ENCODE assay signal across 10 cellular contexts in genomic region chr3:170632780-170633179, GRCh38. TPM values are rescaled to one million over a fixed set of nuclear protein-coding genes. Genes with fewer than 3 reads are reported as not detected.
DNase-seq lines count a peak whose midpoint lies in the region; ATAC-seq, FAIRE-seq and TF ChIP-seq lines count a peak whose summit lies in the region.
"Had no signal": no experiment of that assay in that cellular context is flagged by ENCODE, and none has a peak within 500 bp of the region (broad histone marks: within the 10 kb centered on the region; RNA-seq: fewer than 3 reads in every experiment).

No MANE protein-coding gene starts in this region.

- H3K4me3 ChIP-seq in osteoblast (ENCODE audit: insufficient read depth, low read length), result no peak overlapping the region

- no peaks in the 10 kb centered on the region for H4K20me1 ChIP-seq in osteoblast (ENCODE audit: insufficient read depth, low read length)

- TF ChIP-seq CTCF in GM13976 (IDR thresholded peaks at IDR 0.05; ENCODE audit: borderline replicate concordance, control extremely low read depth, extremely low read depth, insufficient read depth, missing control alignments) (no peak), osteoblast (IDR thresholded peaks at IDR 0.05; ENCODE audit: extremely low read depth, low read depth, low read length) (no peak)

- H3K9me3 ChIP-seq in osteoblast (ENCODE audit: low read depth, low read length), result no peaks in the 10 kb centered on the region

- no peaks in the 10 kb centered on the region for H3K36me3 ChIP-seq in osteoblast (ENCODE audit: insufficient read depth, low read length)

- H3K27me3 ChIP-seq in osteoblast (ENCODE audit: insufficient read depth, low read length), result no peaks in the 10 kb centered on the region

- H3K4me1 ChIP-seq in osteoblast (ENCODE audit: insufficient read depth, low read length), result no peaks in the 10 kb centered on the region

- H2AFZ ChIP-seq in osteoblast (ENCODE audit: low read length), result no peak overlapping the region

- no peak overlapping the region for H3K4me2 ChIP-seq in osteoblast (ENCODE audit: insufficient read depth, low read length)

- no peak for FAIRE-seq in frontal cortex (lab: Jason Lieb, UNC)

- in situ Hi-C loops in GM13976 (cut with MboI; ENCODE audit: low sequenced_read_pairs, unreplicated experiment), result no loop called here

- H3K79me2 ChIP-seq in osteoblast (ENCODE audit: insufficient read depth, low read length), result no peaks in the 10 kb centered on the region

- peak; percentile 88 for ATAC-seq in GM21360 (IDR thresholded peaks at IDR 0.05; ENCODE audit: unreplicated experiment)
- peak; percentile 88 for ATAC-seq in HG03196 (IDR thresholded peaks at IDR 0.05; ENCODE audit: unreplicated experiment)
- ATAC-seq in SK-N-SH treated with all-trans-retinoic acid at 6 μM for 48 hours, result no peak

- DNase-seq in GM13976 (ENCODE audit: low spot score), result peak; percentile 66
- peak; percentile 83 for DNase-seq in astrocyte of the hippocampus (ENCODE audit: low read depth, low spot score)
- no peak for DNase-seq in medulla oblongata (ENCODE audit: extremely low spot score)
- no peak for DNase-seq in osteoblast (ENCODE audit: insufficient read length, low spot score, missing footprints)
- no peak for DNase-seq in frontal cortex (ENCODE audit: low spot score in 2 of 2)
- DNase-seq: activated naive CD4-positive, alpha-beta T cell treated with anti-CD3 and anti-CD28 coated beads, Interleukin-2, amount 50 U/mL, for 16 hours; trophoblast cell had no signal

- no peak overlapping the region for H3K27ac ChIP-seq in osteoblast (ENCODE audit: low read depth, low read length)

TF ChIP-seq in SK-N-SH treated with all-trans-retinoic acid at 6 μM for 48 hours, 23 proteins besides CTCF, POLR2A, EP300 and RAD21:
- no peak for TF ChIP-seq PPARA (CRISPR knock-in tag; IDR thresholded peaks at IDR 0.05; ENCODE audit: borderline replicate concordance)
- TF ChIP-seq CSDC2 (CRISPR knock-in tag; IDR thresholded peaks at IDR 0.05), result no peak
- TF ChIP-seq CREB5 (CRISPR knock-in tag; IDR thresholded peaks at IDR 0.05; ENCODE audit: low read depth), result no peak
- TF ChIP-seq, protein P1, sequence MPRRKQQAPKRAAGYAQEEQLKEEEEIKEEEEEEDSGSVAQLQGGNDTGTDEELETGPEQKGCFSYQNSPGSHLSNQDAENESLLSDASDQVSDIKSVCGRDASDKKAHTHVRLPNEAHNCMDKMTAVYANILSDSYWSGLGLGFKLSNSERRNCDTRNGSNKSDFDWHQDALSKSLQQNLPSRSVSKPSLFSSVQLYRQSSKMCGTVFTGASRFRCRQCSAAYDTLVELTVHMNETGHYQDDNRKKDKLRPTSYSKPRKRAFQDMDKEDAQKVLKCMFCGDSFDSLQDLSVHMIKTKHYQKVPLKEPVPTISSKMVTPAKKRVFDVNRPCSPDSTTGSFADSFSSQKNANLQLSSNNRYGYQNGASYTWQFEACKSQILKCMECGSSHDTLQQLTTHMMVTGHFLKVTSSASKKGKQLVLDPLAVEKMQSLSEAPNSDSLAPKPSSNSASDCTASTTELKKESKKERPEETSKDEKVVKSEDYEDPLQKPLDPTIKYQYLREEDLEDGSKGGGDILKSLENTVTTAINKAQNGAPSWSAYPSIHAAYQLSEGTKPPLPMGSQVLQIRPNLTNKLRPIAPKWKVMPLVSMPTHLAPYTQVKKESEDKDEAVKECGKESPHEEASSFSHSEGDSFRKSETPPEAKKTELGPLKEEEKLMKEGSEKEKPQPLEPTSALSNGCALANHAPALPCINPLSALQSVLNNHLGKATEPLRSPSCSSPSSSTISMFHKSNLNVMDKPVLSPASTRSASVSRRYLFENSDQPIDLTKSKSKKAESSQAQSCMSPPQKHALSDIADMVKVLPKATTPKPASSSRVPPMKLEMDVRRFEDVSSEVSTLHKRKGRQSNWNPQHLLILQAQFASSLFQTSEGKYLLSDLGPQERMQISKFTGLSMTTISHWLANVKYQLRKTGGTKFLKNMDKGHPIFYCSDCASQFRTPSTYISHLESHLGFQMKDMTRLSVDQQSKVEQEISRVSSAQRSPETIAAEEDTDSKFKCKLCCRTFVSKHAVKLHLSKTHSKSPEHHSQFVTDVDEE (CRISPR knock-in tag; IDR thresholded peaks at IDR 0.05), result no peak
- TF ChIP-seq GLIS3 (CRISPR knock-in tag; IDR thresholded peaks at IDR 0.05), result no peak
- TF ChIP-seq ZFP3 (CRISPR knock-in tag; IDR thresholded peaks at IDR 0.05), result no peak
- TF ChIP-seq ZNF565 (CRISPR knock-in tag; conservative IDR thresholded peaks at IDR 0.05; ENCODE audit: low read depth), result no peak
- no peak for TF ChIP-seq RARB (CRISPR knock-in tag; IDR thresholded peaks at IDR 0.05)
- no peak for TF ChIP-seq OSR1 (CRISPR knock-in tag; IDR thresholded peaks at IDR 0.05)
- TF ChIP-seq SNAI2 (CRISPR knock-in tag; IDR thresholded peaks at IDR 0.05), result no peak
- TF ChIP-seq ZC3H10 (CRISPR knock-in tag; IDR thresholded peaks at IDR 0.05), result no peak
- TF ChIP-seq, protein P2, sequence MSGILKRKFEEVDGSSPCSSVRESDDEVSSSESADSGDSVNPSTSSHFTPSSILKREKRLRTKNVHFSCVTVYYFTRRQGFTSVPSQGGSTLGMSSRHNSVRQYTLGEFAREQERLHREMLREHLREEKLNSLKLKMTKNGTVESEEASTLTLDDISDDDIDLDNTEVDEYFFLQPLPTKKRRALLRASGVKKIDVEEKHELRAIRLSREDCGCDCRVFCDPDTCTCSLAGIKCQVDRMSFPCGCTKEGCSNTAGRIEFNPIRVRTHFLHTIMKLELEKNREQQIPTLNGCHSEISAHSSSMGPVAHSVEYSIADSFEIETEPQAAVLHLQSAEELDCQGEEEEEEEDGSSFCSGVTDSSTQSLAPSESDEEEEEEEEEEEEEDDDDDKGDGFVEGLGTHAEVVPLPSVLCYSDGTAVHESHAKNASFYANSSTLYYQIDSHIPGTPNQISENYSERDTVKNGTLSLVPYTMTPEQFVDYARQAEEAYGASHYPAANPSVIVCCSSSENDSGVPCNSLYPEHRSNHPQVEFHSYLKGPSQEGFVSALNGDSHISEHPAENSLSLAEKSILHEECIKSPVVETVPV (CRISPR knock-in tag; IDR thresholded peaks at IDR 0.05), result no peak
- TF ChIP-seq ARNTL (CRISPR knock-in tag; IDR thresholded peaks at IDR 0.05; ENCODE audit: borderline replicate concordance, low read depth), result no peak
- no peak for TF ChIP-seq ISL1 (CRISPR knock-in tag; IDR thresholded peaks at IDR 0.05)
- no peak for TF ChIP-seq ESRRG (CRISPR knock-in tag; IDR thresholded peaks at IDR 0.05)
- no peak for TF ChIP-seq ZNF70 (CRISPR knock-in tag; IDR thresholded peaks at IDR 0.05)
- no peak for TF ChIP-seq ZFP30 (CRISPR knock-in tag; IDR thresholded peaks at IDR 0.05)
- TF ChIP-seq ZNF8 (CRISPR knock-in tag; IDR thresholded peaks at IDR 0.05), result no peak
- TF ChIP-seq, protein P3, sequence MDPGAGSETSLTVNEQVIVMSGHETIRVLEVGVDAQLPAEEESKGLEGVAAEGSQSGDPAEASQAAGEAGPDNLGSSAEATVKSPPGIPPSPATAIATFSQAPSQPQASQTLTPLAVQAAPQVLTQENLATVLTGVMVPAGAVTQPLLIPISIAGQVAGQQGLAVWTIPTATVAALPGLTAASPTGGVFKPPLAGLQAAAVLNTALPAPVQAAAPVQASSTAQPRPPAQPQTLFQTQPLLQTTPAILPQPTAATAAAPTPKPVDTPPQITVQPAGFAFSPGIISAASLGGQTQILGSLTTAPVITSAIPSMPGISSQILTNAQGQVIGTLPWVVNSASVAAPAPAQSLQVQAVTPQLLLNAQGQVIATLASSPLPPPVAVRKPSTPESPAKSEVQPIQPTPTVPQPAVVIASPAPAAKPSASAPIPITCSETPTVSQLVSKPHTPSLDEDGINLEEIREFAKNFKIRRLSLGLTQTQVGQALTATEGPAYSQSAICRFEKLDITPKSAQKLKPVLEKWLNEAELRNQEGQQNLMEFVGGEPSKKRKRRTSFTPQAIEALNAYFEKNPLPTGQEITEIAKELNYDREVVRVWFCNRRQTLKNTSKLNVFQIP (CRISPR knock-in tag; IDR thresholded peaks at IDR 0.05; ENCODE audit: borderline replicate concordance, low read depth), result no peak
- TF ChIP-seq, protein P4, sequence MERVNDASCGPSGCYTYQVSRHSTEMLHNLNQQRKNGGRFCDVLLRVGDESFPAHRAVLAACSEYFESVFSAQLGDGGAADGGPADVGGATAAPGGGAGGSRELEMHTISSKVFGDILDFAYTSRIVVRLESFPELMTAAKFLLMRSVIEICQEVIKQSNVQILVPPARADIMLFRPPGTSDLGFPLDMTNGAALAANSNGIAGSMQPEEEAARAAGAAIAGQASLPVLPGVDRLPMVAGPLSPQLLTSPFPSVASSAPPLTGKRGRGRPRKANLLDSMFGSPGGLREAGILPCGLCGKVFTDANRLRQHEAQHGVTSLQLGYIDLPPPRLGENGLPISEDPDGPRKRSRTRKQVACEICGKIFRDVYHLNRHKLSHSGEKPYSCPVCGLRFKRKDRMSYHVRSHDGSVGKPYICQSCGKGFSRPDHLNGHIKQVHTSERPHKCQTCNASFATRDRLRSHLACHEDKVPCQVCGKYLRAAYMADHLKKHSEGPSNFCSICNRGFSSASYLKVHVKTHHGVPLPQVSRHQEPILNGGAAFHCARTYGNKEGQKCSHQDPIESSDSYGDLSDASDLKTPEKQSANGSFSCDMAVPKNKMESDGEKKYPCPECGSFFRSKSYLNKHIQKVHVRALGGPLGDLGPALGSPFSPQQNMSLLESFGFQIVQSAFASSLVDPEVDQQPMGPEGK (CRISPR knock-in tag; IDR thresholded peaks at IDR 0.05; ENCODE audit: borderline replicate concordance), result no peak

RNA-seq across cellular contexts. Expression of gene SLC7A14, which starts 46.9 kb away (rescaled TPM):
- total RNA-seq in osteoblast (0.29 and 0.36 TPM in 2 replicates), frontal cortex (6.9 TPM)

Comparison
In these comparisons a context has a peak if more than half of its experiments do, and no peak if none do; other contexts are left out.
1. DNase-seq: peak in GM13976 (single experiment) and astrocyte of the hippocampus (single experiment); none in medulla oblongata (single experiment), osteoblast (single experiment) and frontal cortex (0 of 2).